2 cellular contexts compared by ENCODE assay signal in genomic region chr17:83121921-83122820, GRCh38.
TF ChIP-seq lines count a peak whose summit lies in the region.

No MANE protein-coding gene starts in this region.

TF ChIP-seq in SK-N-SH treated with all-trans-retinoic acid at 6 μM for 48 hours, 23 proteins besides CTCF, POLR2A, EP300 and RAD21:
- TF ChIP-seq ZFP30 (CRISPR knock-in tag; IDR thresholded peaks at IDR 0.05) (no peak), CSRNP3 (CRISPR knock-in tag; IDR thresholded peaks at IDR 0.05) (no peak), CREB5 (CRISPR knock-in tag; IDR thresholded peaks at IDR 0.05; ENCODE audit: low read depth) (no peak), ZC3H10 (CRISPR knock-in tag; IDR thresholded peaks at IDR 0.05) (no peak), POU6F1 (CRISPR knock-in tag; IDR thresholded peaks at IDR 0.05; ENCODE audit: borderline replicate concordance, low read depth) (no peak), TCF4 (CRISPR knock-in tag; IDR thresholded peaks at IDR 0.05; ENCODE audit: borderline replicate concordance) (no peak), RARB (CRISPR knock-in tag; IDR thresholded peaks at IDR 0.05) (no peak), ZNF70 (CRISPR knock-in tag; IDR thresholded peaks at IDR 0.05) (no peak), ISL1 (CRISPR knock-in tag; IDR thresholded peaks at IDR 0.05) (no peak), SNAI2 (CRISPR knock-in tag; IDR thresholded peaks at IDR 0.05) (no peak), ESRRG (CRISPR knock-in tag; IDR thresholded peaks at IDR 0.05) (no peak), BACH2 (CRISPR knock-in tag; IDR thresholded peaks at IDR 0.05; ENCODE audit: borderline replicate concordance) (no peak), GLIS3 (CRISPR knock-in tag; IDR thresholded peaks at IDR 0.05) (no peak), ZNF565 (CRISPR knock-in tag; conservative IDR thresholded peaks at IDR 0.05; ENCODE audit: low read depth) (no peak)

TF ChIP-seq in SK-N-SH, 30 proteins besides CTCF, POLR2A, EP300 and RAD21:
- no peak for TF ChIP-seq ZBTB33 (IDR thresholded peaks at IDR 0.05; ENCODE audit: borderline replicate concordance, low read depth)
TF ChIP-seq in SK-N-SH: peak in this region for 0.
